In the genomic region with DNA sequence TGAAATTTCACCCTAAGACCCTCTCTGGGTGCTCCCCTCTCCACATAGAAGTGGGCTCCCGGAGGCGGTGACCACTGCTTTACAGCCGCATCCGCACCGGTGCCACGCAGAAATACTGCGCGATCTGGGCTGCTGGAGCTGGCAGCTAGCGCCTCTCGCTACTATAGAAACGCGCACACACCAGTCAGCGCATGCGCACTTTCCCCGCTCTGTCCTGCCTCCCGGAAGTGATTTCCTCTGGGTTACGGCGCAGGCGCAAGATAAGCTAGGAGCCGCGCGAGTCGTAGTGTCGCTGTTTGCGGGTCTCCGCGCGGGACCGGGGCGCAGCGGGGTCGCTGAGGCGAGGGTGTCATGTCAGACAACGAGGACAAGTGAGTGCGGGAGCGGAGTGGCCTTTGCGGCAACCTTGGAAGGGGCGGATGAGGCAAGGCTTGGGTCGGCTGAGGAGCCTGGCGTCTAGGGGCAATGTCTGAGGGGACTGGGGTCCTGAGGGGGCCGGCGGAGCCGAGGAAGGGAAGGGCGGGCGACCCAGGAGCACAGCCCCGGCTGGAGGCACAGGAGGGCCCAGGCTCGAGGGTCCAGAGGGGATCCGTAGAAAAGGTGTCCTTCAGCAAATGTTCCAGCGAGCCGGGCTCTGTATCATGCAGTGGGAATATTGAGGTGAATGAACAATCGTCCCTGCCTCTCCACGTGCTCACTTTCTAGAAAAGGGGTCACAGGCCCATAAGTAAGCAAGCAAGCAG, we compare ENCODE assay signal across 8 cellular contexts. TPM values are rescaled to one million over a fixed set of nuclear protein-coding genes. Genes with fewer than 3 reads are reported as not detected.
A peak's percentile ranks its signal among the peaks of the same experiment; 100 is the strongest.
DNase-seq lines count a peak whose midpoint lies in the region; ATAC-seq, FAIRE-seq and TF ChIP-seq lines count a peak whose summit lies in the region.

A gene (minus strand): TSS at position 165 of the 743 bp plus-strand sequence. CDS start 452 bp downstream, outside the sequence.
A gene (plus strand): TSS at position 263 of the 743 bp plus-strand sequence. CDS start 89 bp downstream, at position 352.

- FAIRE-seq in urothelium cell line (lab: Jason Lieb, UNC), result peak; percentile 98

- TF ChIP-seq CTCF in right atrium auricular region (IDR thresholded peaks at IDR 0.05) (no peak), prostate gland (IDR thresholded peaks at IDR 0.05) (peak in 1 of 4 experiments; percentile 29)

- H3K4me3 ChIP-seq in right atrium auricular region, result peak within 1 kb of the TSS; percentile 91
- H3K4me3 ChIP-seq in prostate gland, result peak within 1 kb of the TSS; percentile 60 to 81

- peaks cover 0 to 21% of the 10 kb centered on the region in 2 donors for H3K4me1 ChIP-seq in right atrium auricular region
- no peaks in the 10 kb centered on the region for H3K4me1 ChIP-seq in prostate gland (replicated peaks)

- WGBS in prostate gland, result under 1% methylated on average over 52 of the region's 52 CpGs

- H3K27me3 Mint-ChIP-seq in T-helper 17 cell, result peaks cover 13% of the 10 kb centered on the region

- peak within 1 kb of the TSS; percentile 99 for H3K27ac Mint-ChIP-seq in T-helper 17 cell

- peak; percentile 55 for TF ChIP-seq POLR2A in prostate gland (IDR thresholded peaks at IDR 0.05)

- H3K36me3 Mint-ChIP-seq in T-helper 17 cell (ENCODE audit: low read depth), result peaks cover 18% of the 10 kb centered on the region

- no peaks in the 10 kb centered on the region for H3K27me3 ChIP-seq in right atrium auricular region
- no peaks in the 10 kb centered on the region for H3K27me3 ChIP-seq in prostate gland (replicated peaks; ENCODE audit: insufficient read depth)

- peak; percentile 81 for ATAC-seq in GM18498 (IDR thresholded peaks at IDR 0.05; ENCODE audit: unreplicated experiment)
- peak; percentile 90 for ATAC-seq in HG02885 (IDR thresholded peaks at IDR 0.05; ENCODE audit: poor library complexity, unreplicated experiment)
- peak; percentile 95 for ATAC-seq in T-helper 17 cell

- H3K27ac ChIP-seq in angular gyrus (ENCODE audit: low read depth, low read length) (peak within 1 kb of the TSS; percentile 63), right atrium auricular region (peak within 1 kb of the TSS; percentile 60 to 79), prostate gland (peak within 1 kb of the TSS; percentile 41 to 43)

- DNase-seq in NCI-H1694 treated with DMSO at 0.1 percent for 48 hours (lab: John Stamatoyannopoulos, UW) (peak; percentile 81), T-helper 17 cell (peak; percentile 93 to 94 (median 94)), right atrium auricular region (ENCODE audit: low spot score) (peak; percentile 95), prostate gland (ENCODE audit: low spot score) (peak; percentile 93), urothelium cell line (ENCODE audit: low spot score) (peak; percentile 100)

- H3K36me3 ChIP-seq in right atrium auricular region (peaks cover 16% of the 10 kb centered on the region), prostate gland (peaks cover 2 to 5% of the 10 kb centered on the region in 2 donors)

- peaks cover 32% of the 10 kb centered on the region for H3K4me1 Mint-ChIP-seq in T-helper 17 cell

- H3K4me3 Mint-ChIP-seq in T-helper 17 cell, result peak within 1 kb of the TSS; percentile 100

- intact Hi-C loops in prostate gland (cut with DNase I), result loop anchor here (5.0 kb wide), 1 partner anchor 66 kb away; no protein-coding TSS in a partner anchor

- H3K9me3 ChIP-seq in T-helper 17 cell (ENCODE audit: control insufficient read depth, low read length, poor library complexity, severe bottlenecking) (no peaks in the 10 kb centered on the region), right atrium auricular region (no peaks in the 10 kb centered on the region), prostate gland (no peaks in the 10 kb centered on the region)

RNA-seq across cellular contexts. Expression of the first gene that starts in this region (rescaled TPM):
- total RNA-seq in T-helper 17 cell (not detected), right atrium auricular region (under 1 TPM in 1 of 2 donors, not detected in 1; 0.39 TPM), prostate gland (1 to 10 TPM in 1 of 2 donors, not detected in 1; 9.7 TPM)

RNA-seq across cellular contexts. Expression of the second gene that starts in this region (rescaled TPM):
- total RNA-seq in T-helper 17 cell (10 to 100 TPM; 25.9 to 27.7 TPM), right atrium auricular region (10 to 100 TPM; 53.2 to 62.1 TPM), prostate gland (100 to 1,000 TPM in 1 of 2 donors, 10 to 100 TPM in 1; 63.1 to 157 TPM)

Comparison
In these comparisons a context has a peak if more than half of its experiments do, and no peak if none do; other contexts are left out.
1. Peak in every context shown above with its lines: DNase-seq, ATAC-seq, H3K4me3 ChIP-seq and H3K27ac ChIP-seq.